Comparison of ENCODE assay signal across 23 cellular contexts in genomic region chr2:101022221-101022620, GRCh38.
"Had no signal": no experiment of that assay in that cellular context is flagged by ENCODE, and none has a peak within 500 bp of the region (broad histone marks: within the 10 kb centered on the region; RNA-seq: fewer than 3 reads in every experiment).

No MANE protein-coding gene starts in this region.

- H3K9me3 ChIP-seq: mucosa of descending colon, neutrophil, pancreas, right atrium auricular region, sigmoid colon, stomach, testis, tibial artery had no signal

- H3K27me3 Mint-ChIP-seq: effector memory CD8-positive, alpha-beta T cell; memory B cell; naive B cell; natural killer cell treated with Interleukin-12 subunit alpha and Interleukin-12 subunit beta and Interleukin-15 and Interleukin-18, amount 100 ng/mL, for 72 hours; type B pancreatic cell had no signal

- H3K27me3 ChIP-seq: neutrophil, pancreas, right atrium auricular region, sigmoid colon, stomach, testis, tibial artery had no signal

- H3K9me3 Mint-ChIP-seq: effector memory CD8-positive, alpha-beta T cell; memory B cell; mesothelial cell of epicardium; naive B cell; natural killer cell treated with Interleukin-12 subunit alpha and Interleukin-12 subunit beta and Interleukin-15 and Interleukin-18, amount 100 ng/mL, for 72 hours; neural crest cell; stimulated activated effector memory CD8-positive, alpha-beta T cell treated with anti-CD3 and anti-CD28 coated beads, Interleukin-12 subunit alpha, Interleukin-12 subunit beta, amount 100 ng/mL, for 72 hours; type B pancreatic cell had no signal

- H3K36me3 Mint-ChIP-seq: natural killer cell treated with Interleukin-12 subunit alpha and Interleukin-12 subunit beta and Interleukin-15 and Interleukin-18, amount 100 ng/mL, for 72 hours had no signal

- DNase-seq: cerebellar nuclear complex; cortex of kidney; effector memory CD8-positive, alpha-beta T cell; left cardiac atrium; mucosa of descending colon; naive B cell; pancreas; sigmoid colon; stimulated activated CD4-positive, alpha-beta T cell treated with anti-CD3 and anti-CD28 coated beads, Interleukin-2, amount 100 ng/mL, for 24 hours; stimulated activated CD4-positive, alpha-beta T cell treated with anti-CD3 and anti-CD28 coated beads, Interleukin-4, amount 100 ng/mL, for 24 hours; stimulated activated naive CD4-positive, alpha-beta T cell treated with Interleukin-2 at 50 U/mL for 16 hours; stomach; testis; tibial artery had no signal

- H3K4me1 Mint-ChIP-seq: memory B cell; naive B cell; stimulated activated effector memory CD8-positive, alpha-beta T cell treated with anti-CD3 and anti-CD28 coated beads, Interleukin-12 subunit alpha, Interleukin-12 subunit beta, amount 100 ng/mL, for 72 hours had no signal

- H3K4me3 Mint-ChIP-seq: effector memory CD8-positive, alpha-beta T cell; memory B cell; mesothelial cell of epicardium; naive B cell; natural killer cell treated with Interleukin-12 subunit alpha and Interleukin-12 subunit beta and Interleukin-15 and Interleukin-18, amount 100 ng/mL, for 72 hours; neural crest cell; stimulated activated effector memory CD8-positive, alpha-beta T cell treated with anti-CD3 and anti-CD28 coated beads, Interleukin-12 subunit alpha, Interleukin-12 subunit beta, amount 100 ng/mL, for 72 hours; type B pancreatic cell had no signal

- H3K27ac ChIP-seq: neutrophil, pancreas, right atrium auricular region, sigmoid colon, stomach, testis, tibial artery had no signal

- H3K27ac Mint-ChIP-seq: effector memory CD8-positive, alpha-beta T cell; mesothelial cell of epicardium; naive B cell; natural killer cell treated with Interleukin-12 subunit alpha and Interleukin-12 subunit beta and Interleukin-15 and Interleukin-18, amount 100 ng/mL, for 72 hours; stimulated activated effector memory CD8-positive, alpha-beta T cell treated with anti-CD3 and anti-CD28 coated beads, Interleukin-12 subunit alpha, Interleukin-12 subunit beta, amount 100 ng/mL, for 72 hours; type B pancreatic cell had no signal

- H3K4me3 ChIP-seq: lung, mucosa of descending colon, pancreas, right atrium auricular region, sigmoid colon, stomach, testis, tibial artery had no signal

- ATAC-seq: effector memory CD8-positive, alpha-beta T cell; left cardiac atrium; mucosa of descending colon; natural killer cell treated with Interleukin-12 subunit alpha and Interleukin-12 subunit beta and Interleukin-15 and Interleukin-18, amount 100 ng/mL, for 72 hours; pancreas; stimulated activated effector memory CD8-positive, alpha-beta T cell treated with anti-CD3 and anti-CD28 coated beads, Interleukin-12 subunit alpha, Interleukin-12 subunit beta, amount 100 ng/mL, for 72 hours had no signal

- H3K4me1 ChIP-seq: pancreas, right atrium auricular region, testis, tibial artery had no signal
